28 cellular contexts compared by ENCODE assay signal in genomic region chr5:73726071-73726470, GRCh38.
"Had no signal": no experiment of that assay in that cellular context is flagged by ENCODE, and none has a peak within 500 bp of the region (broad histone marks: within the 10 kb centered on the region; RNA-seq: fewer than 3 reads in every experiment).

No MANE protein-coding gene starts in this region.

- H3K4me3 ChIP-seq: breast epithelium, SJCRH30, SK-N-MC had no signal

- H3K9me3 ChIP-seq: breast epithelium, SJCRH30 had no signal

- H3K36me3 ChIP-seq: breast epithelium, SJCRH30 had no signal

- H3K27me3 ChIP-seq: breast epithelium, SJCRH30 had no signal

- DNase-seq: activated CD4-positive, alpha-beta T cell treated with anti-CD3 and anti-CD28 coated beads, Interleukin-2, amount 10 ng/mL, durations not matched to agents 24 days and 14 days; activated CD4-positive, alpha-beta T cell treated with anti-CD3 and anti-CD28 coated beads, Interleukin-2, amount 50 U/mL, for 4 hours; activated CD8-positive, alpha-beta T cell treated with anti-CD3 and anti-CD28 coated beads for 36 hours; activated effector memory CD4-positive, alpha-beta T cell treated with anti-CD3 and anti-CD28 coated beads, Interleukin-2, amount 50 U/mL, for 16 hours; activated naive CD4-positive, alpha-beta T cell; activated naive CD4-positive, alpha-beta T cell treated with anti-CD3 and anti-CD28 coated beads, Interleukin-2, amount 50 U/mL, for 16 hours; activated naive CD8-positive, alpha-beta T cell treated with anti-CD3 and anti-CD28 coated beads for 36 hours; activated T-cell treated with anti-CD3 and anti-CD28 coated beads, Interleukin-2, amount 50 U/mL, for 1 hour; activated T-cell treated with anti-CD3 and anti-CD28 coated beads, Interleukin-2, amount 50 U/mL, for 72 hours; amniotic stem cell; aorta; NCI-H1105; NCI-H1417 treated with DMSO at 0.1 percent for 48 hours; NCI-H1930; NCI-H2081 treated with DMSO at 0.1 percent for 48 hours; NCI-H226; NCI-H446 treated with DMSO at 0.1 percent for 48 hours; NCI-H524; NCI-H69; NCI-H82; SHP77; SJCRH30; T1000 had no signal

- FAIRE-seq: TTC549 had no signal

- ATAC-seq: activated CD8-positive, alpha-beta T cell treated with anti-CD3 and anti-CD28 coated beads for 36 hours; activated T-cell treated with anti-CD3 and anti-CD28 coated beads, Interleukin-2, amount 50 U/mL, for 72 hours; activated T-helper 17 cell treated with anti-CD3 and anti-CD28 coated beads, Interleukin-2, amount 50 U/mL, for 72 hours; Panc1 had no signal

- H3K4me1 ChIP-seq: breast epithelium had no signal

- H3K27ac ChIP-seq: breast epithelium, SJCRH30, SK-N-MC had no signal
